17 cellular contexts compared by ENCODE assay signal in the genomic region with DNA sequence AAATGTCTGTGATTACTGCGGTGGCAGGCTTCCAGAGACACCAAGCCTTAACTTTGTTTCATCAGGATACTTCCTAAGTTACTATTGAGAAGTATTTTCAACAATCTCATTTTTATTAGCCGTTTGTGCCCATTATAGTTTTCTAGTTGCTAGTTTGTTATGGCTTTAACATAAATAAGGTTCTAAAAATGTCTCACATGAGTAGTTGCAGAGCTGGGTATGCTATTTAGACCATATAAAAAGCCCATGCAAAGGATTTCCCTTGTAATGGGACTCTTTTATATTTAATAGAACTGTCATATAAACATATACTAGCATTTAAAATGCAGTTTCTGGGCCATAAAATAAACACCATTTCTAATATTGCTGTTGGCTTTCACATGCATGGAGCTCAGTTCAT.
DNase-seq lines count a peak whose midpoint lies in the region; TF ChIP-seq lines count a peak whose summit lies in the region.
"Had no signal": no experiment of that assay in that cellular context is flagged by ENCODE, and none has a peak within 500 bp of the region (broad histone marks: within the 10 kb centered on the region; RNA-seq: fewer than 3 reads in every experiment).

No MANE protein-coding gene starts in this region.

- no peak overlapping the region for H3K4me3 Mint-ChIP-seq in nephron
- H3K4me3 Mint-ChIP-seq: CD14-positive monocyte; CD4-positive, alpha-beta memory T cell had no signal

- CTCF ChIA-PET in OCI-LY7 (lab: Charles Lee; ENCODE audit: unreplicated experiment) = no interaction called here

- H3K27ac ChIP-seq in OCI-LY7 (ENCODE audit: low read depth, low read length, poor library complexity, severe bottlenecking) = no peak overlapping the region
- H3K27ac ChIP-seq: 22Rv1, BLaER1 had no signal

- intact Hi-C loops in OCI-LY7 (cut with micrococcal nuclease; ENCODE audit: unreplicated experiment) = no loop called here

- BruUV-seq in OCI-LY7 (replicated peaks; lab: Mats Ljungman, UMichigan) = no TSS peak

- H3K4me3 ChIP-seq in fibroblast of villous mesenchyme (ENCODE audit: low read depth, low read length) (no peak overlapping the region), OCI-LY7 (ENCODE audit: low read depth, low read length, poor library complexity, severe bottlenecking) (no peak overlapping the region)
- H3K4me3 ChIP-seq: A549, BLaER1, K562 had no signal

- H3K9me3 Mint-ChIP-seq in nephron = no peaks in the 10 kb centered on the region
- H3K9me3 Mint-ChIP-seq: CD4-positive, alpha-beta memory T cell; HFFc6 had no signal

- DNase-seq in DMS 273 (lab: John Stamatoyannopoulos, UW; ENCODE audit: unreplicated experiment) = peak; percentile 65
- DNase-seq in DMS 273 treated with DMSO at 0.1 percent for 48 hours (lab: John Stamatoyannopoulos, UW) = no peak
- DNase-seq in fibroblast of villous mesenchyme (ENCODE audit: low read depth) = peak; percentile 84
- DNase-seq in activated gamma-delta T cell treated with Interleukin-2 at 50 U/mL for 16 hours = no peak
- no peak for DNase-seq in KBM-7
- DNase-seq in OCI-LY7 (ENCODE audit: low spot score) = no peak
- DNase-seq: AML-193; Calu3; CD4-positive, alpha-beta memory T cell; H7 had no signal

- no peak overlapping the region for H2AFZ ChIP-seq in OCI-LY7 (ENCODE audit: low read length)

- POLR2A ChIA-PET in OCI-LY7 (lab: Charles Lee) = interaction anchor here (0.8 kb wide), 1 partner anchor 13 kb away, joined by 4 read pairs; no protein-coding TSS in a partner anchor

- no peaks in the 10 kb centered on the region for H3K79me2 ChIP-seq in OCI-LY7 (ENCODE audit: insufficient read depth, low read depth, low read length)

- no peaks in the 10 kb centered on the region for H3K4me1 ChIP-seq in OCI-LY7 (ENCODE audit: insufficient read depth, low read length, poor library complexity, severe bottlenecking)
- H3K4me1 ChIP-seq: A549, BLaER1 had no signal

- no peaks in the 10 kb centered on the region for H3K9me3 ChIP-seq in OCI-LY7 (ENCODE audit: low read length)
- H3K9me3 ChIP-seq: A549 had no signal

- H3K27ac Mint-ChIP-seq in nephron = peak overlapping the region; percentile 41 to 90 (median 62)
- H3K27ac Mint-ChIP-seq: CD14-positive monocyte; CD4-positive, alpha-beta memory T cell had no signal

- H3K4me2 ChIP-seq in OCI-LY7 (ENCODE audit: low read length) = no peak overlapping the region
- H3K4me2 ChIP-seq: A549, BLaER1 had no signal

- H3K27me3 Mint-ChIP-seq in nephron (ENCODE audit: low read depth) = peaks cover 4% of the 10 kb centered on the region

- no peak for TF ChIP-seq CTCF in fibroblast of villous mesenchyme (IDR thresholded peaks at IDR 0.05; ENCODE audit: insufficient read depth, low read depth, low read length)
- TF ChIP-seq CTCF in nephron (IDR thresholded peaks at IDR 0.05; ENCODE audit: unreplicated experiment in 3 of 3) = no peak
- no peak for TF ChIP-seq CTCF in OCI-LY7 (conservative IDR thresholded peaks at IDR 0.05; ENCODE audit: low read length)

- H4K20me1 ChIP-seq in OCI-LY7 (ENCODE audit: insufficient read depth, low read length) = no peaks in the 10 kb centered on the region
- H4K20me1 ChIP-seq: BLaER1 had no signal

- no peaks in the 10 kb centered on the region for H3K36me3 Mint-ChIP-seq in nephron (ENCODE audit: low read depth)
- H3K36me3 Mint-ChIP-seq: CD14-positive monocyte; CD4-positive, alpha-beta memory T cell had no signal

- H3K4me1 Mint-ChIP-seq in nephron = peaks cover 18% of the 10 kb centered on the region
- H3K4me1 Mint-ChIP-seq: CD14-positive monocyte; CD4-positive, alpha-beta memory T cell had no signal

- no peaks in the 10 kb centered on the region for H3K9me2 ChIP-seq in OCI-LY7 (ENCODE audit: insufficient read depth, low read length)

- H3K36me3 ChIP-seq in OCI-LY7 (ENCODE audit: insufficient read depth, low read length) = no peaks in the 10 kb centered on the region
- H3K36me3 ChIP-seq: BLaER1 had no signal

- in situ Hi-C loops in KBM-7 (cut with MboI; ENCODE audit: low pct_unique_long_range_greater_than_20kb, low sequenced_read_pairs) = no loop called here

Comparison
In these comparisons a context has a peak if more than half of its experiments do, and no peak if none do; other contexts are left out.
1. DNase-seq: peak in DMS 273 (single experiment) and fibroblast of villous mesenchyme (single experiment); none in DMS 273 treated with DMSO at 0.1 percent for 48 hours (single experiment), activated gamma-delta T cell treated with Interleukin-2 at 50 U/mL for 16 hours (single experiment), KBM-7 (single experiment) and OCI-LY7 (single experiment).